In genomic region chr19:3108775-3109174, GRCh38 we compare ENCODE assay signal across 1 cellular context.
TF ChIP-seq lines count a peak whose summit lies in the region.

No MANE protein-coding gene starts in this region.

TF ChIP-seq in HepG2, 621 proteins besides CTCF, POLR2A, EP300 and RAD21 (continued from another document):
- no peak for TF ChIP-seq ZNF318 (CRISPR knock-in tag; IDR thresholded peaks at IDR 0.05)
- TF ChIP-seq STAT5B (CRISPR knock-in tag; IDR thresholded peaks at IDR 0.05), result no peak
- no peak for TF ChIP-seq MEIS2 (CRISPR knock-in tag; IDR thresholded peaks at IDR 0.05)
- TF ChIP-seq ZHX1 (CRISPR knock-in tag; IDR thresholded peaks at IDR 0.05; ENCODE audit: low read depth), result no peak
- TF ChIP-seq HNF1B (CRISPR knock-in tag; IDR thresholded peaks at IDR 0.05), result no peak
- TF ChIP-seq ZNF143 (CRISPR knock-in tag; IDR thresholded peaks at IDR 0.05), result no peak
- TF ChIP-seq ZNF138 (CRISPR knock-in tag; IDR thresholded peaks at IDR 0.05; ENCODE audit: low read depth), result 0 out of 2 replicates have a peak, but pooled peaks have one; percentile 40
- TF ChIP-seq AHR (CRISPR knock-in tag; IDR thresholded peaks at IDR 0.05), result peak; percentile 79; the same call in 1 of the 2 replicates
- no peak for TF ChIP-seq ZNF740 (CRISPR knock-in tag; IDR thresholded peaks at IDR 0.05)
- peak; percentile 79 for TF ChIP-seq SMC3 (IDR thresholded peaks at IDR 0.05; ENCODE audit: low read length)
- TF ChIP-seq STAG1 (CRISPR knock-in tag; IDR thresholded peaks at IDR 0.05), result peak; percentile 64
- no peak for TF ChIP-seq ZNF382 (CRISPR knock-in tag; IDR thresholded peaks at IDR 0.05; ENCODE audit: borderline replicate concordance)
- TF ChIP-seq ZNF530 (CRISPR knock-in tag; IDR thresholded peaks at IDR 0.05; ENCODE audit: low read depth), result no peak
- peak; percentile 21 for TF ChIP-seq YY1 (IDR thresholded peaks at IDR 0.05; ENCODE audit: insufficient read depth, insufficient replicate concordance, low read depth, low read length)
- no peak for TF ChIP-seq SMYD3 (CRISPR knock-in tag; IDR thresholded peaks at IDR 0.05)
- no peak for TF ChIP-seq ERF (CRISPR knock-in tag; IDR thresholded peaks at IDR 0.05)
- no peak for TF ChIP-seq FOSL1 (CRISPR knock-in tag; IDR thresholded peaks at IDR 0.05; ENCODE audit: borderline replicate concordance)
- no peak for TF ChIP-seq ZNF766 (CRISPR knock-in tag; IDR thresholded peaks at IDR 0.05; ENCODE audit: borderline replicate concordance)
- TF ChIP-seq MYC (CRISPR knock-in tag; IDR thresholded peaks at IDR 0.05; ENCODE audit: borderline replicate concordance), result peak; percentile 74; the same call in 1 of the 2 replicates
- 0 out of 2 replicates have a peak, but pooled peaks have one; percentile 19 for TF ChIP-seq SALL1 (CRISPR knock-in tag; IDR thresholded peaks at IDR 0.05)
- 0 out of 2 replicates have a peak, but pooled peaks have one; percentile 27 for TF ChIP-seq GATAD2A (CRISPR knock-in tag; IDR thresholded peaks at IDR 0.05)
- no peak for TF ChIP-seq HMGA1 (CRISPR knock-in tag; conservative IDR thresholded peaks at IDR 0.05)
- TF ChIP-seq, protein P1, sequence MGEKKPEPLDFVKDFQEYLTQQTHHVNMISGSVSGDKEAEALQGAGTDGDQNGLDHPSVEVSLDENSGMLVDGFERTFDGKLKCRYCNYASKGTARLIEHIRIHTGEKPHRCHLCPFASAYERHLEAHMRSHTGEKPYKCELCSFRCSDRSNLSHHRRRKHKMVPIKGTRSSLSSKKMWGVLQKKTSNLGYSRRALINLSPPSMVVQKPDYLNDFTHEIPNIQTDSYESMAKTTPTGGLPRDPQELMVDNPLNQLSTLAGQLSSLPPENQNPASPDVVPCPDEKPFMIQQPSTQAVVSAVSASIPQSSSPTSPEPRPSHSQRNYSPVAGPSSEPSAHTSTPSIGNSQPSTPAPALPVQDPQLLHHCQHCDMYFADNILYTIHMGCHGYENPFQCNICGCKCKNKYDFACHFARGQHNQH (CRISPR knock-in tag; IDR thresholded peaks at IDR 0.05), result no peak
- TF ChIP-seq, protein P2, sequence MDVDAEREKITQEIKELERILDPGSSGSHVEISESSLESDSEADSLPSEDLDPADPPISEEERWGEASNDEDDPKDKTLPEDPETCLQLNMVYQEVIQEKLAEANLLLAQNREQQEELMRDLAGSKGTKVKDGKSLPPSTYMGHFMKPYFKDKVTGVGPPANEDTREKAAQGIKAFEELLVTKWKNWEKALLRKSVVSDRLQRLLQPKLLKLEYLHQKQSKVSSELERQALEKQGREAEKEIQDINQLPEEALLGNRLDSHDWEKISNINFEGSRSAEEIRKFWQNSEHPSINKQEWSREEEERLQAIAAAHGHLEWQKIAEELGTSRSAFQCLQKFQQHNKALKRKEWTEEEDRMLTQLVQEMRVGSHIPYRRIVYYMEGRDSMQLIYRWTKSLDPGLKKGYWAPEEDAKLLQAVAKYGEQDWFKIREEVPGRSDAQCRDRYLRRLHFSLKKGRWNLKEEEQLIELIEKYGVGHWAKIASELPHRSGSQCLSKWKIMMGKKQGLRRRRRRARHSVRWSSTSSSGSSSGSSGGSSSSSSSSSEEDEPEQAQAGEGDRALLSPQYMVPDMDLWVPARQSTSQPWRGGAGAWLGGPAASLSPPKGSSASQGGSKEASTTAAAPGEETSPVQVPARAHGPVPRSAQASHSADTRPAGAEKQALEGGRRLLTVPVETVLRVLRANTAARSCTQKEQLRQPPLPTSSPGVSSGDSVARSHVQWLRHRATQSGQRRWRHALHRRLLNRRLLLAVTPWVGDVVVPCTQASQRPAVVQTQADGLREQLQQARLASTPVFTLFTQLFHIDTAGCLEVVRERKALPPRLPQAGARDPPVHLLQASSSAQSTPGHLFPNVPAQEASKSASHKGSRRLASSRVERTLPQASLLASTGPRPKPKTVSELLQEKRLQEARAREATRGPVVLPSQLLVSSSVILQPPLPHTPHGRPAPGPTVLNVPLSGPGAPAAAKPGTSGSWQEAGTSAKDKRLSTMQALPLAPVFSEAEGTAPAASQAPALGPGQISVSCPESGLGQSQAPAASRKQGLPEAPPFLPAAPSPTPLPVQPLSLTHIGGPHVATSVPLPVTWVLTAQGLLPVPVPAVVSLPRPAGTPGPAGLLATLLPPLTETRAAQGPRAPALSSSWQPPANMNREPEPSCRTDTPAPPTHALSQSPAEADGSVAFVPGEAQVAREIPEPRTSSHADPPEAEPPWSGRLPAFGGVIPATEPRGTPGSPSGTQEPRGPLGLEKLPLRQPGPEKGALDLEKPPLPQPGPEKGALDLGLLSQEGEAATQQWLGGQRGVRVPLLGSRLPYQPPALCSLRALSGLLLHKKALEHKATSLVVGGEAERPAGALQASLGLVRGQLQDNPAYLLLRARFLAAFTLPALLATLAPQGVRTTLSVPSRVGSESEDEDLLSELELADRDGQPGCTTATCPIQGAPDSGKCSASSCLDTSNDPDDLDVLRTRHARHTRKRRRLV (CRISPR knock-in tag; IDR thresholded peaks at IDR 0.05), result no peak
